Comparison of ENCODE assay signal across 13 cellular contexts in the genomic region with DNA sequence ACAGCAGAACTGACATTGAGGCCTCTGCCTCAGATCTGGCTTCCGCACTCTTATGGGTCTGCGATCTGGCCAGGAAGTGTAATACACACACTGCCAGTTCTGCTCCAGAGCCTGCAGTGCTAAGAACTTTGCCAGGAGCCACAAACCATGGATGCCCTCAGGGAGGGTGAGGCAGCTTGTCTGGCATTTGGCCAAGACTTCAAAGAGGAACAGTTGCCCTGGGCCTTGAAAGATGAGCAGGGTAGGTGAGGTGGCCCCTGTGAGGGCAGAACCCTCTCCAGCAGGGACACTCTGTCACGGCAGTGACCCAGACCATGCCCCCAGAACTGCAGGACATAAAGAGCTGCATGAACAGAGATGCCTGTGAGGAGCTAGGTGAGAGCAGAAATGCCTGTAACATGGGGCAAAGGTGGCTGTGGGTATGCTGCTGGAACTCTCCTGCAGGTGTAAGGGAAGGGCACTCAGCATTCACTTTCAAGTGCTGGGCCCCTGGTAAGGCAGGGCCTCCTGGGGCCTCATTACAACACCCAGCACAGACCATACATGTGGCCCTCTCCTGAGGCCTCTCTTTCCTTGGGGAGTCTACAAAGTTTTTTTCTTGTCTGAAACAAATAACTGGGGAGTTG. TPM values are rescaled to one million over a fixed set of nuclear protein-coding genes. Genes with fewer than 3 reads are reported as not detected.
A peak's percentile ranks its signal among the peaks of the same experiment; 100 is the strongest.
DNase-seq lines count a peak whose midpoint lies in the region; ATAC-seq and TF ChIP-seq lines count a peak whose summit lies in the region.
"Had no signal": no experiment of that assay in that cellular context is flagged by ENCODE, and none has a peak within 500 bp of the region (broad histone marks: within the 10 kb centered on the region; RNA-seq: fewer than 3 reads in every experiment).

No MANE protein-coding gene starts in this region.

- H3K36me3 ChIP-seq in adipocyte (ENCODE audit: control insufficient read depth, insufficient read depth, low read length, severe bottlenecking) (no peaks in the 10 kb centered on the region), HAP-1 (replicated peaks) (no peaks in the 10 kb centered on the region), suprapubic skin (no peaks in the 10 kb centered on the region)
- H3K36me3 ChIP-seq: cardiac muscle cell had no signal

- H3K27ac ChIP-seq in suprapubic skin, result no peak overlapping the region
- H3K27ac ChIP-seq: cardiac muscle cell had no signal

- no peaks in the 10 kb centered on the region for H3K4me1 Mint-ChIP-seq in neural crest cell

- in situ Hi-C loops in HAP-1 (cut with MboI; ENCODE audit: low sequenced_read_pairs), result no loop called here

- WGBS in suprapubic skin, result 76% methylated on average over 3 of the region's 3 CpGs

- peak overlapping the region; percentile 78 for H3K27ac Mint-ChIP-seq in neural crest cell (ENCODE audit: unreplicated experiment)

- H3K27me3 Mint-ChIP-seq in neural crest cell (ENCODE audit: low read depth), result peaks cover 3% of the 10 kb centered on the region

- H3K9ac ChIP-seq in adipocyte (ENCODE audit: low read length), result no peak overlapping the region

- no peak overlapping the region for H3K4me3 Mint-ChIP-seq in neural crest cell

- H3K9me3 Mint-ChIP-seq in neural crest cell, result peaks cover 3% of the 10 kb centered on the region

- H3K9me3 ChIP-seq in adipocyte (ENCODE audit: control insufficient read depth, low read length) (no peaks in the 10 kb centered on the region), HAP-1 (no peaks in the 10 kb centered on the region), suprapubic skin (no peaks in the 10 kb centered on the region)

- DNase-seq in ELR (ENCODE audit: low read depth) (peak; percentile 68), NCI-H2029 (lab: John Stamatoyannopoulos, UW) (peak; percentile 17), adipocyte (ENCODE audit: low read depth) (peak; percentile 17), neural crest cell (ENCODE audit: low read depth, low spot score) (no peak), HAP-1 (ENCODE audit: low spot score in 2 of 2) (no peak), suprapubic skin (ENCODE audit: low spot score in 2 of 2) (no peak)
- DNase-seq: activated CD8-positive, alpha-beta memory T cell treated with anti-CD3 and anti-CD28 coated beads, Interleukin-2, amount 50 U/mL, for 48 hours; NCI-H1092; stimulated activated CD4-positive, alpha-beta T cell treated with anti-CD3 and anti-CD28 coated beads, Interleukin-1b, Interleukin-23, amount 100 ng/mL, for 48 hours; T-helper 1 cell had no signal

- TF ChIP-seq CTCF in neural crest cell (conservative IDR thresholded peaks at IDR 0.05), result no peak
- TF ChIP-seq CTCF in suprapubic skin (IDR thresholded peaks at IDR 0.05), result no peak

- TF ChIP-seq POLR2A in suprapubic skin (IDR thresholded peaks at IDR 0.05), result no peak

- H3K27me3 ChIP-seq in adipocyte (replicated peaks; ENCODE audit: control insufficient read depth, insufficient read depth, low read length), result no peaks in the 10 kb centered on the region
- H3K27me3 ChIP-seq in HAP-1 (ENCODE audit: low read depth), result no peaks in the 10 kb centered on the region
- no peaks in the 10 kb centered on the region for H3K27me3 ChIP-seq in suprapubic skin
- H3K27me3 ChIP-seq: cardiac muscle cell had no signal

- H3K4me1 ChIP-seq in adipocyte (ENCODE audit: control insufficient read depth, insufficient read depth, low read length) (peaks cover 8% of the 10 kb centered on the region), HAP-1 (no peaks in the 10 kb centered on the region), suprapubic skin (no peaks in the 10 kb centered on the region)

- H3K4me3 ChIP-seq in adipocyte (ENCODE audit: low read length) (no peak overlapping the region), HAP-1 (no peak overlapping the region), suprapubic skin (no peak overlapping the region)
- H3K4me3 ChIP-seq: cardiac muscle cell had no signal

- peaks cover 3% of the 10 kb centered on the region for H3K36me3 Mint-ChIP-seq in neural crest cell (ENCODE audit: low read depth)

- TF ChIP-seq EP300 in suprapubic skin (IDR thresholded peaks at IDR 0.05), result no peak

- ATAC-seq in HG03097 (IDR thresholded peaks at IDR 0.05; ENCODE audit: low FRiP score, unreplicated experiment) (no peak), HG03457 (IDR thresholded peaks at IDR 0.05; ENCODE audit: unreplicated experiment) (no peak)

RNA-seq across cellular contexts. Expression of gene NEU3, which starts 47.3 kb away (rescaled TPM):
- total RNA-seq in neural crest cell, result 11.3 and 12.7 TPM in 2 replicates
- 10 to 100 TPM in 3 of 4 donors, 1 to 10 TPM in 1; 8.0 to 19.4 (median 12.6) TPM for total RNA-seq in suprapubic skin

Comparison
In these comparisons a context has a peak if more than half of its experiments do, and no peak if none do; other contexts are left out.
1. DNase-seq: peak in ELR (single experiment), NCI-H2029 (single experiment) and adipocyte (single experiment); none in neural crest cell (single experiment), HAP-1 (0 of 2) and suprapubic skin (0 of 2).